Comparison of ENCODE assay signal across 9 cellular contexts in genomic region chr1:207049974-207050391, GRCh38. TPM values are rescaled to one million over a fixed set of nuclear protein-coding genes. Genes with fewer than 3 reads are reported as not detected.
A peak's percentile ranks its signal among the peaks of the same experiment; 100 is the strongest.
DNase-seq lines count a peak whose midpoint lies in the region; FAIRE-seq and TF ChIP-seq lines count a peak whose summit lies in the region.
"Had no signal": no experiment of that assay in that cellular context is flagged by ENCODE, and none has a peak within 500 bp of the region (broad histone marks: within the 10 kb centered on the region; RNA-seq: fewer than 3 reads in every experiment).

No MANE protein-coding gene starts in this region.

- peak overlapping the region; percentile 96 for H2AFZ ChIP-seq in GM23248

- no peaks in the 10 kb centered on the region; the same call in 1 of the 2 replicates for H4K20me1 ChIP-seq in GM23248 (ENCODE audit: insufficient read depth)

- H3K9ac ChIP-seq in GM23248 = peak overlapping the region; percentile 93
- peak overlapping the region; percentile 94 for H3K9ac ChIP-seq in endodermal cell (ENCODE audit: extremely low read depth, low read length, poor library complexity, severe bottlenecking)
- H3K9ac ChIP-seq in stomach smooth muscle (ENCODE audit: low read length in 2 of 2) = peak overlapping the region; percentile 94

- no peaks in the 10 kb centered on the region for H3K27me3 ChIP-seq in GM23248 (replicated peaks; ENCODE audit: insufficient read depth)
- no peaks in the 10 kb centered on the region for H3K27me3 ChIP-seq in endodermal cell (ENCODE audit: control insufficient read depth, insufficient read depth, low read length, poor library complexity, severe bottlenecking)
- no peaks in the 10 kb centered on the region for H3K27me3 ChIP-seq in stomach smooth muscle (ENCODE audit: control insufficient read depth in 1 of 2, insufficient read depth in 2 of 2, low read length in 2 of 2)

- in situ Hi-C loops in GM23248 (cut with MboI) = no loop called here

- H3K36me3 ChIP-seq in GM23248 (ENCODE audit: low read depth) = peaks cover 28% of the 10 kb centered on the region
- H3K36me3 ChIP-seq in endodermal cell (ENCODE audit: control insufficient read depth, insufficient read depth, low read length) = peaks cover 45% of the 10 kb centered on the region
- H3K36me3 ChIP-seq in stomach smooth muscle (ENCODE audit: control insufficient read depth in 2 of 2, insufficient read depth in 2 of 2, low read length in 2 of 2) = peaks cover 9 to 12% of the 10 kb centered on the region in 2 donors

- peak overlapping the region; percentile 96 for H3K27ac Mint-ChIP-seq in activated CD4-positive, alpha-beta T cell treated with anti-CD3 and anti-CD28 coated beads, Interleukin-2, amount 10 ng/mL, durations not matched to agents 24 days and 14 days
- H3K27ac Mint-ChIP-seq in endodermal cell = peak overlapping the region; percentile 99
- peak overlapping the region; percentile 99 for H3K27ac Mint-ChIP-seq in mesothelial cell of epicardium

- 1% methylated on average over 6 of the region's 6 CpGs for WGBS in GM23248 (ENCODE audit: low coverage in 1 of 2, low lambda C conversion rate in 2 of 2, missing lambda C conversion rate in 2 of 2), 2 experiments
- 0% methylated on average over 5 to 6 of the region's 6 CpGs for WGBS in endodermal cell (ENCODE audit: insufficient coverage in 1 of 2, insufficient read length in 1 of 2), 2 experiments

- H3K9me3 ChIP-seq in GM23248 (ENCODE audit: low read depth) (no peaks in the 10 kb centered on the region), endodermal cell (ENCODE audit: control insufficient read depth, low read length) (no peaks in the 10 kb centered on the region), stomach smooth muscle (ENCODE audit: control insufficient read depth in 2 of 2, low read length in 2 of 2) (no peaks in the 10 kb centered on the region)

- peaks cover 24% of the 10 kb centered on the region for H3F3A ChIP-seq in GM23248 (ENCODE audit: insufficient read depth)

- H3K4me1 ChIP-seq in GM23248 (ENCODE audit: insufficient read depth) (peaks cover 44% of the 10 kb centered on the region), endodermal cell (ENCODE audit: control insufficient read depth, insufficient read depth, low read length) (peaks cover 6% of the 10 kb centered on the region), stomach smooth muscle (ENCODE audit: control insufficient read depth, insufficient read depth, low read length) (peaks cover 19% of the 10 kb centered on the region)

- DNase-seq in COR-L47 (lab: John Stamatoyannopoulos, UW) (peak; percentile 8), GM23248 (peak; percentile 82), NCI-H2107 treated with DMSO at 0.1 percent for 48 hours (lab: John Stamatoyannopoulos, UW; ENCODE audit: unreplicated experiment) (peak; percentile 45), endodermal cell (no peak), mesothelial cell of epicardium (ENCODE audit: low spot score in 2 of 2, unreplicated experiment in 2 of 2) (no peak), urothelium cell line (ENCODE audit: low spot score) (no peak)
- peak; percentile 86 for DNase-seq in activated CD4-positive, alpha-beta T cell treated with anti-CD3 and anti-CD28 coated beads, Interleukin-2, amount 10 ng/mL, durations not matched to agents 24 days and 14 days

- peak overlapping the region; percentile 86 for H3K4me2 ChIP-seq in GM23248 (ENCODE audit: unreplicated experiment)

- no peaks in the 10 kb centered on the region for H3K9me2 ChIP-seq in GM23248 (ENCODE audit: insufficient read depth)

- peak overlapping the region; percentile 98 for H3K4me3 Mint-ChIP-seq in activated CD4-positive, alpha-beta T cell treated with anti-CD3 and anti-CD28 coated beads, Interleukin-2, amount 10 ng/mL, durations not matched to agents 24 days and 14 days
- H3K4me3 Mint-ChIP-seq in endodermal cell (peak overlapping the region; percentile 99), mesothelial cell of epicardium (peak overlapping the region; percentile 97)

- H3K4me3 ChIP-seq in GM23248 = peak overlapping the region; percentile 98
- H3K4me3 ChIP-seq in endodermal cell (ENCODE audit: low read length) = peak overlapping the region; percentile 97
- H3K4me3 ChIP-seq in stomach smooth muscle (ENCODE audit: low read length in 2 of 2) = peak overlapping the region; percentile 95 to 96

- TF ChIP-seq CTCF in endodermal cell (conservative IDR thresholded peaks at IDR 0.05) (peak; percentile 90), mesothelial cell of epicardium (IDR thresholded peaks at IDR 0.05; ENCODE audit: unreplicated experiment) (peak; percentile 84)

- peaks cover 31% of the 10 kb centered on the region for H3K36me3 Mint-ChIP-seq in activated CD4-positive, alpha-beta T cell treated with anti-CD3 and anti-CD28 coated beads, Interleukin-2, amount 10 ng/mL, durations not matched to agents 24 days and 14 days (ENCODE audit: low read depth)
- H3K36me3 Mint-ChIP-seq in endodermal cell (ENCODE audit: low read depth) (peaks cover 10% of the 10 kb centered on the region), mesothelial cell of epicardium (peaks cover 7% of the 10 kb centered on the region)

- H3K79me2 ChIP-seq in GM23248 (ENCODE audit: insufficient read depth) = peaks cover 57% of the 10 kb centered on the region

- H3K9me3 Mint-ChIP-seq in activated CD4-positive, alpha-beta T cell treated with anti-CD3 and anti-CD28 coated beads, Interleukin-2, amount 10 ng/mL, durations not matched to agents 24 days and 14 days = no peaks in the 10 kb centered on the region
- H3K9me3 Mint-ChIP-seq in endodermal cell = no peaks in the 10 kb centered on the region
- H3K9me3 Mint-ChIP-seq in mesothelial cell of epicardium = no peaks in the 10 kb centered on the region

- H3K27ac ChIP-seq in GM23248 (peak overlapping the region; percentile 94), endodermal cell (ENCODE audit: low read depth, low read length) (peak overlapping the region; percentile 87), stomach smooth muscle (ENCODE audit: low read length) (peak overlapping the region; percentile 78)

- H3K4me1 Mint-ChIP-seq in activated CD4-positive, alpha-beta T cell treated with anti-CD3 and anti-CD28 coated beads, Interleukin-2, amount 10 ng/mL, durations not matched to agents 24 days and 14 days = peaks cover 48% of the 10 kb centered on the region
- H3K4me1 Mint-ChIP-seq in endodermal cell (peaks cover 26% of the 10 kb centered on the region), mesothelial cell of epicardium (peaks cover 53% of the 10 kb centered on the region)

- intact Hi-C loops in activated CD4-positive, alpha-beta T cell treated with anti-CD3 and anti-CD28 coated beads, Interleukin-2, amount 10 ng/mL, durations not matched to agents 24 days and 14 days (cut with micrococcal nuclease) = loop anchor here (1.0 to 5.0 kb wide), 6 partner anchors 28 to 702 kb away; partner anchors contain the start of genes CD46 and FCMR

- H3K27me3 Mint-ChIP-seq in activated CD4-positive, alpha-beta T cell treated with anti-CD3 and anti-CD28 coated beads, Interleukin-2, amount 10 ng/mL, durations not matched to agents 24 days and 14 days = peaks cover 2% of the 10 kb centered on the region
- H3K27me3 Mint-ChIP-seq in endodermal cell (ENCODE audit: insufficient read depth) (peaks cover 2% of the 10 kb centered on the region), mesothelial cell of epicardium (ENCODE audit: low read depth) (no peaks in the 10 kb centered on the region)

- FAIRE-seq in urothelium cell line (lab: Jason Lieb, UNC) = no peak

RNA-seq across cellular contexts. Expression of gene YOD1, which starts 1.0 kb away (rescaled TPM):
- 6.7 and 7.8 TPM in 2 replicates for total RNA-seq in GM23248 (2014; rRNA removed; shearing (Covaris generic))
- 2.4 TPM in 2 replicates for polyA plus RNA-seq in GM23248 (2016; fragmentation: Nextera tagmentation; extraction: Ambion mirVana)
- 7.8 and 8.0 TPM in 2 replicates for total RNA-seq in activated CD4-positive, alpha-beta T cell treated with anti-CD3 and anti-CD28 coated beads, Interleukin-2, amount 10 ng/mL, durations not matched to agents 24 days and 14 days
- total RNA-seq in endodermal cell (10 to 100 TPM; 10.8 to 18.8 TPM), mesothelial cell of epicardium (9.6 to 10.3 TPM (median 10.1 TPM) in 3 replicates)
- 13.6 TPM for polyA plus RNA-seq in endodermal cell (2013, experiment 1 of 2)
- 12.5 TPM for polyA plus RNA-seq in endodermal cell (2013, experiment 2 of 2)

RNA-seq across cellular contexts. Expression of gene PFKFB2, which starts 3.1 kb away (rescaled TPM):
- 3.7 and 4.2 TPM in 2 replicates for total RNA-seq in GM23248 (2014; rRNA removed; shearing (Covaris generic))
- polyA plus RNA-seq in GM23248 (2016; fragmentation: Nextera tagmentation; extraction: Ambion mirVana) = 1.2 and 1.6 TPM in 2 replicates
- total RNA-seq in activated CD4-positive, alpha-beta T cell treated with anti-CD3 and anti-CD28 coated beads, Interleukin-2, amount 10 ng/mL, durations not matched to agents 24 days and 14 days = 2.6 and 3.5 TPM in 2 replicates
- total RNA-seq in endodermal cell (10 to 100 TPM; 11.2 to 13.4 TPM), mesothelial cell of epicardium (12.5 to 13.6 TPM (median 12.7 TPM) in 3 replicates)
- polyA plus RNA-seq in endodermal cell (2013, experiment 1 of 2) = 5.9 TPM
- polyA plus RNA-seq in endodermal cell (2013, experiment 2 of 2) = 5.1 TPM

RNA-seq across cellular contexts. Expression of gene C1orf116, which starts 17.4 kb away (rescaled TPM):
- total RNA-seq in GM23248 (2014; rRNA removed; shearing (Covaris generic)) = not detected in 2 replicates
- not detected in 2 replicates for polyA plus RNA-seq in GM23248 (2016; fragmentation: Nextera tagmentation; extraction: Ambion mirVana)
- not detected in 2 replicates for total RNA-seq in activated CD4-positive, alpha-beta T cell treated with anti-CD3 and anti-CD28 coated beads, Interleukin-2, amount 10 ng/mL, durations not matched to agents 24 days and 14 days
- total RNA-seq in endodermal cell (under 1 TPM; 0.55 to 0.60 TPM), mesothelial cell of epicardium (0.44 to 0.67 TPM (median 0.57 TPM) in 3 replicates)
- 0.21 TPM for polyA plus RNA-seq in endodermal cell (2013, experiment 1 of 2)
- 0.12 TPM for polyA plus RNA-seq in endodermal cell (2013, experiment 2 of 2)
- total RNA-seq: activated CD8-positive, alpha-beta memory T cell treated with anti-CD3 and anti-CD28 coated beads for 36 hours had no signal

RNA-seq across cellular contexts. Expression of gene C4BPB, which starts 38.7 kb away (rescaled TPM):
- not detected in 2 replicates for total RNA-seq in GM23248 (2014; rRNA removed; shearing (Covaris generic))
- polyA plus RNA-seq in GM23248 (2016; fragmentation: Nextera tagmentation; extraction: Ambion mirVana) = not detected in 2 replicates
- 0.43 and 0.82 TPM in 2 replicates for total RNA-seq in activated CD4-positive, alpha-beta T cell treated with anti-CD3 and anti-CD28 coated beads, Interleukin-2, amount 10 ng/mL, durations not matched to agents 24 days and 14 days
- total RNA-seq in endodermal cell = not detected
- polyA plus RNA-seq in endodermal cell (2013, experiment 1 of 2) = not detected
- polyA plus RNA-seq in endodermal cell (2013, experiment 2 of 2) = not detected
- total RNA-seq in mesothelial cell of epicardium = 0.47 to 0.78 TPM in 2 of 3 replicates, not detected in the other

RNA-seq across cellular contexts. Expression of gene C4BPA, which starts 54.0 kb away (rescaled TPM):
- total RNA-seq in GM23248 (2014; rRNA removed; shearing (Covaris generic)) = not detected in 2 replicates
- polyA plus RNA-seq in GM23248 (2016; fragmentation: Nextera tagmentation; extraction: Ambion mirVana) = not detected in 2 replicates
- total RNA-seq in activated CD4-positive, alpha-beta T cell treated with anti-CD3 and anti-CD28 coated beads, Interleukin-2, amount 10 ng/mL, durations not matched to agents 24 days and 14 days = not detected in 2 replicates
- total RNA-seq in endodermal cell (not detected), mesothelial cell of epicardium (0.09 to 0.20 TPM (median 0.16 TPM) in 3 replicates)
- polyA plus RNA-seq in endodermal cell (2013, experiment 1 of 2) = not detected
- not detected for polyA plus RNA-seq in endodermal cell (2013, experiment 2 of 2)
- total RNA-seq: activated CD8-positive, alpha-beta memory T cell treated with anti-CD3 and anti-CD28 coated beads for 36 hours had no signal

Comparison
In these comparisons a context has a peak if more than half of its experiments do, and no peak if none do; other contexts are left out.
1. DNase-seq: peak in COR-L47 (single experiment), GM23248 (single experiment), NCI-H2107 treated with DMSO at 0.1 percent for 48 hours (single experiment) and activated CD4-positive, alpha-beta T cell treated with anti-CD3 and anti-CD28 coated beads, Interleukin-2, amount 10 ng/mL, durations not matched to agents 24 days and 14 days (single experiment); none in endodermal cell (single experiment), mesothelial cell of epicardium (0 of 2) and urothelium cell line (single experiment).
2. Peak in every context shown above with its lines, with median percentiles within 50 percentile points of each other: H3K27ac ChIP-seq, H3K4me3 ChIP-seq, H3K9ac ChIP-seq, H3K27ac Mint-ChIP-seq and H3K4me3 Mint-ChIP-seq.